9 cellular contexts compared by ENCODE assay signal in genomic region chr14:35140718-35141581, GRCh38. TPM values are rescaled to one million over a fixed set of nuclear protein-coding genes. Genes with fewer than 3 reads are reported as not detected.
DNase-seq lines count a peak whose midpoint lies in the region; ATAC-seq and TF ChIP-seq lines count a peak whose summit lies in the region.
"Had no signal": no experiment of that assay in that cellular context is flagged by ENCODE, and none has a peak within 500 bp of the region (broad histone marks: within the 10 kb centered on the region; RNA-seq: fewer than 3 reads in every experiment).

No MANE protein-coding gene starts in this region.

- peaks cover 13% of the 10 kb centered on the region; the same call in 1 of the 2 replicates for H3F3A ChIP-seq in SU-DHL-6 (ENCODE audit: insufficient read depth)

- H3K27me3 Mint-ChIP-seq in CD4-positive, alpha-beta memory T cell, result no peaks in the 10 kb centered on the region

- no peak overlapping the region for H3K4me3 Mint-ChIP-seq in CD4-positive, alpha-beta memory T cell

- ATAC-seq in right lobe of liver, result peak in 3 of 4 donors; percentile 47 to 70 (median 65)
- ATAC-seq in GM18907 (IDR thresholded peaks at IDR 0.05; ENCODE audit: unreplicated experiment), result no peak

- H3K4me3 ChIP-seq in CD4-positive, alpha-beta memory T cell (ENCODE audit: low read length in 2 of 2), result no peak overlapping the region
- no peak overlapping the region for H3K4me3 ChIP-seq in SU-DHL-6 (ENCODE audit: insufficient read depth, low read length, poor library complexity, severe bottlenecking)
- H3K4me3 ChIP-seq in right lobe of liver, result no peak overlapping the region
- no peak overlapping the region for H3K4me3 ChIP-seq in brain microvascular endothelial cell (ENCODE audit: low read depth, low read length)
- H3K4me3 ChIP-seq: SK-N-MC had no signal

- no peaks in the 10 kb centered on the region for H3K9me3 ChIP-seq in CD4-positive, alpha-beta memory T cell (ENCODE audit: control insufficient read depth in 1 of 2, low read length in 2 of 2)
- H3K9me3 ChIP-seq in SU-DHL-6 (ENCODE audit: insufficient read depth, low read length) (no peaks in the 10 kb centered on the region), right lobe of liver (no peaks in the 10 kb centered on the region)

- no peak overlapping the region for H3K27ac ChIP-seq in CD4-positive, alpha-beta memory T cell (ENCODE audit: low read depth, low read length)
- H3K27ac ChIP-seq in SU-DHL-6 (ENCODE audit: low read depth, low read length) (no peak overlapping the region), right lobe of liver (no peak overlapping the region), brain microvascular endothelial cell (no peak overlapping the region)
- H3K27ac ChIP-seq: SK-N-MC had no signal

- peak overlapping the region; percentile 14 to 92 (median 84) for H3K27ac Mint-ChIP-seq in CD4-positive, alpha-beta memory T cell

- intact Hi-C loops in CD4-positive, alpha-beta memory T cell (cut with micrococcal nuclease), result loop anchor here (1.0 kb wide), 3 partner anchors 266 to 281 kb away; no protein-coding TSS in a partner anchor
- intact Hi-C loops in right lobe of liver (cut with DNase I), result loop anchor here in 1 of 2 donors (5.0 kb wide), 1 partner anchor 271 kb away; no protein-coding TSS in a partner anchor
- intact Hi-C loops in head of caudate nucleus (cut with DNase I), result loop anchor here (5.0 kb wide), 1 partner anchor 276 kb away; no protein-coding TSS in a partner anchor

- TF ChIP-seq CTCF in SU-DHL-6 (IDR thresholded peaks at IDR 0.05; ENCODE audit: insufficient read depth, low read length, poor library complexity, severe bottlenecking) (peak; percentile 26), right lobe of liver (IDR thresholded peaks at IDR 0.05) (peak in 3 of 4 donors; percentile 55 to 68 (median 58)), brain microvascular endothelial cell (IDR thresholded peaks at IDR 0.05; ENCODE audit: low read depth, low read length, missing control alignments) (no peak)

- no peaks in the 10 kb centered on the region for H4K20me1 ChIP-seq in SU-DHL-6 (ENCODE audit: low read depth, low read length)

- no peak overlapping the region for H2AFZ ChIP-seq in SU-DHL-6 (ENCODE audit: low read depth, low read length, severe bottlenecking)

- H3K36me3 ChIP-seq in CD4-positive, alpha-beta memory T cell (ENCODE audit: insufficient read depth, low read length), result no peaks in the 10 kb centered on the region
- H3K36me3 ChIP-seq in SU-DHL-6 (ENCODE audit: low read length) (peaks cover 3% of the 10 kb centered on the region; the same call in 1 of the 2 replicates), right lobe of liver (peaks cover 0 to 3% (median 0%) of the 10 kb centered on the region in 4 donors), brain microvascular endothelial cell (replicated peaks) (no peaks in the 10 kb centered on the region)

- H3K9ac ChIP-seq in SU-DHL-6 (ENCODE audit: low read length), result no peak overlapping the region

- POLR2A ChIA-PET in CD4-positive, alpha-beta memory T cell (lab: Charles Lee; ENCODE audit: partially characterized antibody), result interaction anchor here (0.9 to 2.2 kb wide), 4 partner anchors 18 to 276 kb away, joined by 3 to 15 read pairs (median 4); partner anchors contain the start of gene NFKBIA

- H3K36me3 Mint-ChIP-seq in CD4-positive, alpha-beta memory T cell, result peaks cover 2 to 21% of the 10 kb centered on the region in 2 donors

- in situ Hi-C loops in brain microvascular endothelial cell (cut with HindIII; ENCODE audit: low pct_ligation_motif_present, low sequenced_read_pairs), result no loop called here

- no peak for TF ChIP-seq POLR2A in right lobe of liver (IDR thresholded peaks at IDR 0.05)

- peaks cover 9% of the 10 kb centered on the region; the same call in 1 of the 2 replicates for H3K79me2 ChIP-seq in SU-DHL-6 (ENCODE audit: insufficient read depth, low read length)

- H3K27me3 ChIP-seq in CD4-positive, alpha-beta memory T cell (ENCODE audit: insufficient read depth, low read length), result no peaks in the 10 kb centered on the region
- H3K27me3 ChIP-seq in SU-DHL-6 (ENCODE audit: low read length), result no peaks in the 10 kb centered on the region
- H3K27me3 ChIP-seq in right lobe of liver, result no peaks in the 10 kb centered on the region
- H3K27me3 ChIP-seq in brain microvascular endothelial cell (replicated peaks), result no peaks in the 10 kb centered on the region

- WGBS in right lobe of liver (ENCODE audit: insufficient coverage, low coverage, low lambda C conversion rate, missing lambda C conversion rate), result 94% methylated on average over 2 of the region's 2 CpGs

- peaks cover 15 to 23% (median 19%) of the 10 kb centered on the region in 4 donors for H3K4me1 Mint-ChIP-seq in CD4-positive, alpha-beta memory T cell

- H3K9me3 Mint-ChIP-seq in CD4-positive, alpha-beta memory T cell, result no peaks in the 10 kb centered on the region

- DNase-seq in CD4-positive, alpha-beta memory T cell, result peak in 4 of 5 donors; percentile 38 to 61 (median 53)
- DNase-seq in HT-29 (ENCODE audit: low spot score), result peak; percentile 23
- DNase-seq in right lobe of liver, result no peak
- no peak for DNase-seq in head of caudate nucleus
- no peak for DNase-seq in brain microvascular endothelial cell
- no peak for DNase-seq in LoVo (ENCODE audit: low spot score)

- CTCF ChIA-PET in CD4-positive, alpha-beta memory T cell (lab: Charles Lee; ENCODE audit: partially characterized antibody), result interaction anchor here (0.8 to 6.2 kb wide), 20 partner anchors 10 to 545 kb away, joined by 3 to 73 read pairs (median 4); partner anchors contain the start of genes NFKBIA, PPP2R3C, PRORP and PSMA6

- no peaks in the 10 kb centered on the region for H3K9me2 ChIP-seq in SU-DHL-6 (replicated peaks; ENCODE audit: insufficient read depth, low read length)

- peaks cover 10% of the 10 kb centered on the region for H3K4me1 ChIP-seq in CD4-positive, alpha-beta memory T cell (ENCODE audit: insufficient read depth, low read length)
- no peaks in the 10 kb centered on the region for H3K4me1 ChIP-seq in right lobe of liver

- no peak overlapping the region for H3K4me2 ChIP-seq in SU-DHL-6 (ENCODE audit: low read depth, low read length, poor library complexity, severe bottlenecking)

RNA-seq across cellular contexts. Expression of gene PRORP, which starts 18.6 kb away (rescaled TPM):
- total RNA-seq in CD4-positive, alpha-beta memory T cell, result 10 to 100 TPM; 38.9 to 39.4 TPM
- 100 to 1,000 TPM in 1 of 2 donors, 10 to 100 TPM in 1; 84.2 to 121 TPM for polyA plus RNA-seq in CD4-positive, alpha-beta memory T cell
- total RNA-seq in HT-29 (2014; rRNA removed; shearing (Covaris generic)), result 14.0 and 18.6 TPM in 2 replicates
- 10 to 100 TPM; 15.2 to 22.2 (median 19.7) TPM for total RNA-seq in right lobe of liver

RNA-seq across cellular contexts. Expression of gene PPP2R3C, which starts 19.2 kb away (rescaled TPM):
- 10 to 100 TPM; 36.1 to 41.0 TPM for total RNA-seq in CD4-positive, alpha-beta memory T cell
- polyA plus RNA-seq in CD4-positive, alpha-beta memory T cell, result 10 to 100 TPM; 58.0 to 70.9 TPM
- total RNA-seq in HT-29 (2014; rRNA removed; shearing (Covaris generic)), result 10.9 and 11.0 TPM in 2 replicates
- 10 to 100 TPM in 2 of 6 experiments, 1 to 10 TPM in 4; 6.8 to 15.6 (median 9.4) TPM for total RNA-seq in right lobe of liver

Comparison
In these comparisons a context has a peak if more than half of its experiments do, and no peak if none do; other contexts are left out.
1. DNase-seq: peak in CD4-positive, alpha-beta memory T cell (4 of 5) and HT-29 (single experiment); none in right lobe of liver (0 of 3), head of caudate nucleus (0 of 42), brain microvascular endothelial cell (single experiment) and LoVo (single experiment).